ENCODE assay signal across 1 cellular context in the genomic region with DNA sequence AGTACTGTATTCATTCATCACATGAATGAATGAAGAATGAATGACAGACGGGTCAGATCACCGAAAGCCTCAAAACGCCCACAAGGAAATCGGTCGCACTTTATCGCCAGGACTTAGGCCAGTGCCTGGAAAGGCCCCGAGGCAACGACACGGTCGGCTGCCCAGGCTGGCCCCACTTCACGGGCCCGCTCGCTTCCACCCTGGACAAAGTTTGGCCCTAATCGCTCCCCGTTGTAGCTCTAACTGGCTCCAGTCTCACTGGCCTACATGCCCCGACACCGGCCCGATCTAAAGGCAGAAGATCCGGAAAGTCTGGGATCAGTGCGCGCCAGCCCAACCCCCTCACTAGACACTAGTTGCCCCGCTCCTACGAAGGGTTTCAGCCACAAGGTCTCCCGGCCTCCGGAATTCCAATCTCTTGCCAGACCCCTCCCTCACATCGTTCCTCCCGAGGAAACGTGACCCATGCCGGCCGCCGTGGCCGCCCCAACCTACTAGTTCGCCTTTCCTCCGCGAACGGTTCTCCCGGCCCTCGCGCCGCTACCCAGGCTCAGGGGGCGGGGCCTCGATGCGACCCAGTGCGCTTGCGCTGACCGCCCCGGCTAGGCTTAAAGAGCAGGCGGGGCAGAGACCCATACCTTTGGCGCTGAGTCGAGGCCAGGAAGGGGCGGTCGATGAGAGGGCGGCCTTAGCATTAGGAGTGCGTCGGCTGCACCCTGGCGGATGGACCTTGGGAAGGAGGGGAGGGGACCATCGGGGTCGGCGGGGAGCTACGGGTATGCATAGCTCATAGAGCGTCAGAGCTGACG.
TF ChIP-seq lines count a peak whose summit lies in the region.

A gene (minus strand): TSS at position 575 of the 809 bp plus-strand sequence. CDS start 3,954 bp downstream, outside the sequence.
A gene (plus strand): TSS at position 637 of the 809 bp plus-strand sequence. CDS start 22,138 bp downstream, outside the sequence.

TF ChIP-seq in HepG2, 621 proteins besides CTCF, POLR2A, EP300 and RAD21 (continued from another document and continues in another):
- no peak; the same call in 1 of the 2 replicates for TF ChIP-seq NFE2 (CRISPR knock-in tag; IDR thresholded peaks at IDR 0.05)
- no peak for TF ChIP-seq RORA (CRISPR knock-in tag; IDR thresholded peaks at IDR 0.05)
- TF ChIP-seq TAF15 (IDR thresholded peaks at IDR 0.05; ENCODE audit: low read depth, low read length, poor library complexity, severe bottlenecking), result peak; percentile 83
- TF ChIP-seq MTA1 (CRISPR knock-in tag; IDR thresholded peaks at IDR 0.05; ENCODE audit: borderline replicate concordance), result peak; percentile 97
- TF ChIP-seq ZNF782 (CRISPR knock-in tag; IDR thresholded peaks at IDR 0.05; ENCODE audit: borderline replicate concordance), result peak; percentile 88; the same call in 1 of the 2 replicates
- TF ChIP-seq ZNF674 (CRISPR knock-in tag; IDR thresholded peaks at IDR 0.05; ENCODE audit: low read depth), result peak; percentile 94; the same call in 1 of the 2 replicates
- peak; percentile 69; the same call in 1 of the 2 replicates for TF ChIP-seq ZNF766 (CRISPR knock-in tag; IDR thresholded peaks at IDR 0.05; ENCODE audit: borderline replicate concordance)
- peak; percentile 75 for TF ChIP-seq SIN3A (IDR thresholded peaks at IDR 0.05; ENCODE audit: borderline replicate concordance, low read depth, low read length)
- peak; percentile 89 for TF ChIP-seq JUN (CRISPR knock-in tag; IDR thresholded peaks at IDR 0.05)
- TF ChIP-seq MIER2 (CRISPR knock-in tag; IDR thresholded peaks at IDR 0.05), result no peak
- TF ChIP-seq, protein P1, sequence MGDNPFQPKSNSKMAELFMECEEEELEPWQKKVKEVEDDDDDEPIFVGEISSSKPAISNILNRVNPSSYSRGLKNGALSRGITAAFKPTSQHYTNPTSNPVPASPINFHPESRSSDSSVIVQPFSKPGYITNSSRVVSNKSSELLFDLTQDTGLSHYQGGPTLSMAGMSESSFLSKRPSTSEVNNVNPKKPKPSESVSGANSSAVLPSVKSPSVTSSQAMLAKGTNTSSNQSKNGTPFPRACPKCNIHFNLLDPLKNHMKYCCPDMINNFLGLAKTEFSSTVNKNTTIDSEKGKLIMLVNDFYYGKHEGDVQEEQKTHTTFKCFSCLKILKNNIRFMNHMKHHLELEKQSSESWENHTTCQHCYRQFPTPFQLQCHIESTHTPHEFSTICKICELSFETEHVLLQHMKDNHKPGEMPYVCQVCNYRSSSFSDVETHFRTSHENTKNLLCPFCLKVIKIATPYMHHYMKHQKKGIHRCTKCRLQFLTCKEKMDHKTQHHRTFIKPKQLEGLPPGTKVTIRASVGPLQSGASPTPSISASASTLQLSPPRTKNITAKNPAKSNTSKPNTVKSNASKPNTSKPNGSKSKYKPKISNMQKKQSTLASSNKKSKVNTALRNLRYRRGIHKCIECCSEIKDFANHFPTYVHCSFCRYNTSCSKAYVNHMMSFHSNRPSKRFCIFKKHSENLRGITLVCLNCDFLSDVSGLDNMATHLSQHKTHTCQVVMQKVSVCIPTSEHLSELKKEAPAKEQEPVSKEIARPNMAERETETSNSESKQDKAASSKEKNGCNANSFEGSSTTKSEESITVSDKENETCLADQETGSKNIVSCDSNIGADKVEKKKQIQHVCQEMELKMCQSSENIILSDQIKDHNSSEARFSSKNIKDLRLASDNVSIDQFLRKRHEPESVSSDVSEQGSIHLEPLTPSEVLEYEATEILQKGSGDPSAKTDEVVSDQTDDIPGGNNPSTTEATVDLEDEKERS (CRISPR knock-in tag; IDR thresholded peaks at IDR 0.05), result peak; percentile 90; the same call in 1 of the 2 replicates
- peak; percentile 98 for TF ChIP-seq ZNF101 (CRISPR knock-in tag; IDR thresholded peaks at IDR 0.05; ENCODE audit: borderline replicate concordance, low read depth)
- TF ChIP-seq NCOA5 (CRISPR knock-in tag; IDR thresholded peaks at IDR 0.05), result no peak
- TF ChIP-seq, protein P2, sequence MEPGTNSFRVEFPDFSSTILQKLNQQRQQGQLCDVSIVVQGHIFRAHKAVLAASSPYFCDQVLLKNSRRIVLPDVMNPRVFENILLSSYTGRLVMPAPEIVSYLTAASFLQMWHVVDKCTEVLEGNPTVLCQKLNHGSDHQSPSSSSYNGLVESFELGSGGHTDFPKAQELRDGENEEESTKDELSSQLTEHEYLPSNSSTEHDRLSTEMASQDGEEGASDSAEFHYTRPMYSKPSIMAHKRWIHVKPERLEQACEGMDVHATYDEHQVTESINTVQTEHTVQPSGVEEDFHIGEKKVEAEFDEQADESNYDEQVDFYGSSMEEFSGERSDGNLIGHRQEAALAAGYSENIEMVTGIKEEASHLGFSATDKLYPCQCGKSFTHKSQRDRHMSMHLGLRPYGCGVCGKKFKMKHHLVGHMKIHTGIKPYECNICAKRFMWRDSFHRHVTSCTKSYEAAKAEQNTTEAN (CRISPR knock-in tag; conservative IDR thresholded peaks at IDR 0.05), result peak; percentile 88; the same call in 1 of the 2 replicates
- TF ChIP-seq ZNF776 (CRISPR knock-in tag; IDR thresholded peaks at IDR 0.05), result peak; percentile 40; the same call in 1 of the 2 replicates
- TF ChIP-seq ZNF672 (CRISPR knock-in tag; IDR thresholded peaks at IDR 0.05), result 0 out of 2 replicates have a peak, but pooled peaks have one; percentile 79
- peak; percentile 90 for TF ChIP-seq ZBTB7B (CRISPR knock-in tag; IDR thresholded peaks at IDR 0.05)
- TF ChIP-seq MED13 (CRISPR knock-in tag; IDR thresholded peaks at IDR 0.05), result peak; percentile 78; the same call in 1 of the 2 replicates
- peak; percentile 93 for TF ChIP-seq MED8 (CRISPR knock-in tag; IDR thresholded peaks at IDR 0.05; ENCODE audit: insufficient replicate concordance)
- TF ChIP-seq ZFP36L2 (CRISPR knock-in tag; IDR thresholded peaks at IDR 0.05), result peak; percentile 8; the same call in 1 of the 2 replicates
- no peak for TF ChIP-seq SCMH1 (CRISPR knock-in tag; IDR thresholded peaks at IDR 0.05; ENCODE audit: borderline replicate concordance)
- TF ChIP-seq, protein P3, sequence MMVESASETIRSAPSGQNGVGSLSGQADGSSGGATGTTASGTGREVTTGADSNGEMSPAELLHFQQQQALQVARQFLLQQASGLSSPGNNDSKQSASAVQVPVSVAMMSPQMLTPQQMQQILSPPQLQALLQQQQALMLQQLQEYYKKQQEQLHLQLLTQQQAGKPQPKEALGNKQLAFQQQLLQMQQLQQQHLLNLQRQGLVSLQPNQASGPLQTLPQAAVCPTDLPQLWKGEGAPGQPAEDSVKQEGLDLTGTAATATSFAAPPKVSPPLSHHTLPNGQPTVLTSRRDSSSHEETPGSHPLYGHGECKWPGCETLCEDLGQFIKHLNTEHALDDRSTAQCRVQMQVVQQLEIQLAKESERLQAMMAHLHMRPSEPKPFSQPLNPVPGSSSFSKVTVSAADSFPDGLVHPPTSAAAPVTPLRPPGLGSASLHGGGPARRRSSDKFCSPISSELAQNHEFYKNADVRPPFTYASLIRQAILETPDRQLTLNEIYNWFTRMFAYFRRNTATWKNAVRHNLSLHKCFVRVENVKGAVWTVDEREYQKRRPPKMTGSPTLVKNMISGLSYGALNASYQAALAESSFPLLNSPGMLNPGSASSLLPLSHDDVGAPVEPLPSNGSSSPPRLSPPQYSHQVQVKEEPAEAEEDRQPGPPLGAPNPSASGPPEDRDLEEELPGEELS (CRISPR knock-in tag; IDR thresholded peaks at IDR 0.05), result peak; percentile 73; the same call in 1 of the 2 replicates
- 0 out of 2 replicates have a peak, but pooled peaks have one; percentile 85 for TF ChIP-seq ZNF468 (CRISPR knock-in tag; IDR thresholded peaks at IDR 0.05)
- no peak for TF ChIP-seq FOXK2 (IDR thresholded peaks at IDR 0.05)
- TF ChIP-seq, protein P4, sequence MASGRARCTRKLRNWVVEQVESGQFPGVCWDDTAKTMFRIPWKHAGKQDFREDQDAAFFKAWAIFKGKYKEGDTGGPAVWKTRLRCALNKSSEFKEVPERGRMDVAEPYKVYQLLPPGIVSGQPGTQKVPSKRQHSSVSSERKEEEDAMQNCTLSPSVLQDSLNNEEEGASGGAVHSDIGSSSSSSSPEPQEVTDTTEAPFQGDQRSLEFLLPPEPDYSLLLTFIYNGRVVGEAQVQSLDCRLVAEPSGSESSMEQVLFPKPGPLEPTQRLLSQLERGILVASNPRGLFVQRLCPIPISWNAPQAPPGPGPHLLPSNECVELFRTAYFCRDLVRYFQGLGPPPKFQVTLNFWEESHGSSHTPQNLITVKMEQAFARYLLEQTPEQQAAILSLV (CRISPR knock-in tag; IDR thresholded peaks at IDR 0.05; ENCODE audit: borderline replicate concordance), result peak; percentile 92
- peak; percentile 93 for TF ChIP-seq HOXA3 (CRISPR knock-in tag; IDR thresholded peaks at IDR 0.05)
- peak; percentile 100 for TF ChIP-seq TAF1 (CRISPR knock-in tag; IDR thresholded peaks at IDR 0.05)
- TF ChIP-seq, protein P5, sequence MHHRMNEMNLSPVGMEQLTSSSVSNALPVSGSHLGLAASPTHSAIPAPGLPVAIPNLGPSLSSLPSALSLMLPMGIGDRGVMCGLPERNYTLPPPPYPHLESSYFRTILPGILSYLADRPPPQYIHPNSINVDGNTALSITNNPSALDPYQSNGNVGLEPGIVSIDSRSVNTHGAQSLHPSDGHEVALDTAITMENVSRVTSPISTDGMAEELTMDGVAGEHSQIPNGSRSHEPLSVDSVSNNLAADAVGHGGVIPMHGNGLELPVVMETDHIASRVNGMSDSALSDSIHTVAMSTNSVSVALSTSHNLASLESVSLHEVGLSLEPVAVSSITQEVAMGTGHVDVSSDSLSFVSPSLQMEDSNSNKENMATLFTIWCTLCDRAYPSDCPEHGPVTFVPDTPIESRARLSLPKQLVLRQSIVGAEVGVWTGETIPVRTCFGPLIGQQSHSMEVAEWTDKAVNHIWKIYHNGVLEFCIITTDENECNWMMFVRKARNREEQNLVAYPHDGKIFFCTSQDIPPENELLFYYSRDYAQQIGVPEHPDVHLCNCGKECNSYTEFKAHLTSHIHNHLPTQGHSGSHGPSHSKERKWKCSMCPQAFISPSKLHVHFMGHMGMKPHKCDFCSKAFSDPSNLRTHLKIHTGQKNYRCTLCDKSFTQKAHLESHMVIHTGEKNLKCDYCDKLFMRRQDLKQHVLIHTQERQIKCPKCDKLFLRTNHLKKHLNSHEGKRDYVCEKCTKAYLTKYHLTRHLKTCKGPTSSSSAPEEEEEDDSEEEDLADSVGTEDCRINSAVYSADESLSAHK (CRISPR knock-in tag; IDR thresholded peaks at IDR 0.05; ENCODE audit: borderline replicate concordance), result 0 out of 2 replicates have a peak, but pooled peaks have one; percentile 60
- TF ChIP-seq, protein P6, sequence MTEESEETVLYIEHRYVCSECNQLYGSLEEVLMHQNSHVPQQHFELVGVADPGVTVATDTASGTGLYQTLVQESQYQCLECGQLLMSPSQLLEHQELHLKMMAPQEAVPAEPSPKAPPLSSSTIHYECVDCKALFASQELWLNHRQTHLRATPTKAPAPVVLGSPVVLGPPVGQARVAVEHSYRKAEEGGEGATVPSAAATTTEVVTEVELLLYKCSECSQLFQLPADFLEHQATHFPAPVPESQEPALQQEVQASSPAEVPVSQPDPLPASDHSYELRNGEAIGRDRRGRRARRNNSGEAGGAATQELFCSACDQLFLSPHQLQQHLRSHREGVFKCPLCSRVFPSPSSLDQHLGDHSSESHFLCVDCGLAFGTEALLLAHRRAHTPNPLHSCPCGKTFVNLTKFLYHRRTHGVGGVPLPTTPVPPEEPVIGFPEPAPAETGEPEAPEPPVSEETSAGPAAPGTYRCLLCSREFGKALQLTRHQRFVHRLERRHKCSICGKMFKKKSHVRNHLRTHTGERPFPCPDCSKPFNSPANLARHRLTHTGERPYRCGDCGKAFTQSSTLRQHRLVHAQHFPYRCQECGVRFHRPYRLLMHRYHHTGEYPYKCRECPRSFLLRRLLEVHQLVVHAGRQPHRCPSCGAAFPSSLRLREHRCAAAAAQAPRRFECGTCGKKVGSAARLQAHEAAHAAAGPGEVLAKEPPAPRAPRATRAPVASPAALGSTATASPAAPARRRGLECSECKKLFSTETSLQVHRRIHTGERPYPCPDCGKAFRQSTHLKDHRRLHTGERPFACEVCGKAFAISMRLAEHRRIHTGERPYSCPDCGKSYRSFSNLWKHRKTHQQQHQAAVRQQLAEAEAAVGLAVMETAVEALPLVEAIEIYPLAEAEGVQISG (CRISPR knock-in tag; IDR thresholded peaks at IDR 0.05), result peak; percentile 82
- peak; percentile 98 for TF ChIP-seq PAX8 (CRISPR knock-in tag; IDR thresholded peaks at IDR 0.05; ENCODE audit: borderline replicate concordance)
- no peak; the same call in 1 of the 2 replicates for TF ChIP-seq CBX2 (IDR thresholded peaks at IDR 0.05; ENCODE audit: low read depth, low read length)
- no peak for TF ChIP-seq CBX2 (CRISPR knock-in tag; IDR thresholded peaks at IDR 0.05; ENCODE audit: low read depth)
- TF ChIP-seq, protein P7, sequence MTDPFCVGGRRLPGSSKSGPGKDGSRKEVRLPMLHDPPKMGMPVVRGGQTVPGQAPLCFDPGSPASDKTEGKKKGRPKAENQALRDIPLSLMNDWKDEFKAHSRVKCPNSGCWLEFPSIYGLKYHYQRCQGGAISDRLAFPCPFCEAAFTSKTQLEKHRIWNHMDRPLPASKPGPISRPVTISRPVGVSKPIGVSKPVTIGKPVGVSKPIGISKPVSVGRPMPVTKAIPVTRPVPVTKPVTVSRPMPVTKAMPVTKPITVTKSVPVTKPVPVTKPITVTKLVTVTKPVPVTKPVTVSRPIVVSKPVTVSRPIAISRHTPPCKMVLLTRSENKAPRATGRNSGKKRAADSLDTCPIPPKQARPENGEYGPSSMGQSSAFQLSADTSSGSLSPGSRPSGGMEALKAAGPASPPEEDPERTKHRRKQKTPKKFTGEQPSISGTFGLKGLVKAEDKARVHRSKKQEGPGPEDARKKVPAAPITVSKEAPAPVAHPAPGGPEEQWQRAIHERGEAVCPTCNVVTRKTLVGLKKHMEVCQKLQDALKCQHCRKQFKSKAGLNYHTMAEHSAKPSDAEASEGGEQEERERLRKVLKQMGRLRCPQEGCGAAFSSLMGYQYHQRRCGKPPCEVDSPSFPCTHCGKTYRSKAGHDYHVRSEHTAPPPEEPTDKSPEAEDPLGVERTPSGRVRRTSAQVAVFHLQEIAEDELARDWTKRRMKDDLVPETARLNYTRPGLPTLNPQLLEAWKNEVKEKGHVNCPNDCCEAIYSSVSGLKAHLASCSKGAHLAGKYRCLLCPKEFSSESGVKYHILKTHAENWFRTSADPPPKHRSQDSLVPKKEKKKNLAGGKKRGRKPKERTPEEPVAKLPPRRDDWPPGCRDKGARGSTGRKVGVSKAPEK (CRISPR knock-in tag; IDR thresholded peaks at IDR 0.05; ENCODE audit: borderline replicate concordance), result no peak
- no peak for TF ChIP-seq HNRNPUL1 (IDR thresholded peaks at IDR 0.05; ENCODE audit: low read depth, low read length)
- TF ChIP-seq ZNF333 (CRISPR knock-in tag; IDR thresholded peaks at IDR 0.05; ENCODE audit: borderline replicate concordance), result peak; percentile 96
- TF ChIP-seq, protein P8, sequence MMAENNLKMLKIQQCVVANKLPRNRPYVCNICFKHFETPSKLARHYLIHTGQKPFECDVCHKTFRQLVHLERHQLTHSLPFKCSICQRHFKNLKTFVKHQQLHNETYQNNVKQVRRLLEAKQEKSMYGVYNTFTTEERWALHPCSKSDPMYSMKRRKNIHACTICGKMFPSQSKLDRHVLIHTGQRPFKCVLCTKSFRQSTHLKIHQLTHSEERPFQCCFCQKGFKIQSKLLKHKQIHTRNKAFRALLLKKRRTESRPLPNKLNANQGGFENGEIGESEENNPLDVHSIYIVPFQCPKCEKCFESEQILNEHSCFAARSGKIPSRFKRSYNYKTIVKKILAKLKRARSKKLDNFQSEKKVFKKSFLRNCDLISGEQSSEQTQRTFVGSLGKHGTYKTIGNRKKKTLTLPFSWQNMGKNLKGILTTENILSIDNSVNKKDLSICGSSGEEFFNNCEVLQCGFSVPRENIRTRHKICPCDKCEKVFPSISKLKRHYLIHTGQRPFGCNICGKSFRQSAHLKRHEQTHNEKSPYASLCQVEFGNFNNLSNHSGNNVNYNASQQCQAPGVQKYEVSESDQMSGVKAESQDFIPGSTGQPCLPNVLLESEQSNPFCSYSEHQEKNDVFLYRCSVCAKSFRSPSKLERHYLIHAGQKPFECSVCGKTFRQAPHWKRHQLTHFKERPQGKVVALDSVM (CRISPR knock-in tag; IDR thresholded peaks at IDR 0.05), result peak; percentile 77; the same call in 1 of the 2 replicates
- TF ChIP-seq NR2C2 (CRISPR knock-in tag; IDR thresholded peaks at IDR 0.05; ENCODE audit: borderline replicate concordance), result peak; percentile 83; the same call in 1 of the 2 replicates
- peak; percentile 93; the same call in 1 of the 2 replicates for TF ChIP-seq ZNF878 (CRISPR knock-in tag; IDR thresholded peaks at IDR 0.05)
